9 cellular contexts compared by ENCODE assay signal in genomic region chr14:37594916-37595808, GRCh38. TPM values are rescaled to one million over a fixed set of nuclear protein-coding genes. Genes with fewer than 3 reads are reported as not detected.
DNase-seq lines count a peak whose midpoint lies in the region; ATAC-seq and TF ChIP-seq lines count a peak whose summit lies in the region.
"Had no signal": no experiment of that assay in that cellular context is flagged by ENCODE, and none has a peak within 500 bp of the region (broad histone marks: within the 10 kb centered on the region; RNA-seq: fewer than 3 reads in every experiment).

TSS of gene FOXA1 (minus strand) at chr14:37595249. CDS start at chr14:37594972, 277 bp downstream.
TSS of gene TTC6 (plus strand) at chr14:37595629. CDS start at chr14:37622065, 26,436 bp downstream.

- peak within 1 kb of the TSS; percentile 53 for H3K4me3 ChIP-seq in MG63
- no peak within 1 kb of the TSS for H3K4me3 ChIP-seq in naive thymus-derived CD4-positive, alpha-beta T cell (ENCODE audit: low read length)

- H3K27me3 Mint-ChIP-seq in endothelial cell (ENCODE audit: unreplicated experiment) = peaks cover 48% of the 10 kb centered on the region
- peaks cover 72 to 82% (median 80%) of the 10 kb centered on the region in 5 donors for H3K27me3 Mint-ChIP-seq in naive thymus-derived CD4-positive, alpha-beta T cell

- peaks cover 9% of the 10 kb centered on the region for H3K36me3 Mint-ChIP-seq in endothelial cell (ENCODE audit: low read depth, unreplicated experiment)
- peaks cover 0 to 20% (median 3%) of the 10 kb centered on the region in 5 donors for H3K36me3 Mint-ChIP-seq in naive thymus-derived CD4-positive, alpha-beta T cell

- no peak within 1 kb of the TSS for H3K27ac ChIP-seq in RWPE1
- H3K27ac ChIP-seq in naive thymus-derived CD4-positive, alpha-beta T cell (ENCODE audit: low read depth, low read length) = no peak within 1 kb of the TSS

- ATAC-seq in naive thymus-derived CD4-positive, alpha-beta T cell = peak; percentile 12
- ATAC-seq in HG02642 (IDR thresholded peaks at IDR 0.05; ENCODE audit: poor library complexity, unreplicated experiment) = no peak
- no peak for ATAC-seq in HG03175 (IDR thresholded peaks at IDR 0.05; ENCODE audit: unreplicated experiment)

- H3K4me1 ChIP-seq in naive thymus-derived CD4-positive, alpha-beta T cell (ENCODE audit: control insufficient read depth in 2 of 2, insufficient read depth in 2 of 2, low read length in 2 of 2) = no peaks in the 10 kb centered on the region

- POLR2A ChIA-PET in RWPE1 (lab: Yijun Ruan, JAX; ENCODE audit: low non-redundant PET) = no interaction called here
- POLR2A ChIA-PET in naive thymus-derived CD4-positive, alpha-beta T cell (lab: Charles Lee) = no interaction called here

- no peaks in the 10 kb centered on the region for H3K36me3 ChIP-seq in MG63
- no peaks in the 10 kb centered on the region for H3K36me3 ChIP-seq in naive thymus-derived CD4-positive, alpha-beta T cell (ENCODE audit: control insufficient read depth in 2 of 3, insufficient read depth in 3 of 3, low read length in 3 of 3)

- peak within 1 kb of the TSS; percentile 72 for H3K27ac Mint-ChIP-seq in endothelial cell (ENCODE audit: unreplicated experiment)
- peak within 1 kb of the TSS in 2 of 9 donors; percentile 52 to 72 for H3K27ac Mint-ChIP-seq in naive thymus-derived CD4-positive, alpha-beta T cell

- CTCF ChIA-PET in RWPE1 (lab: Yijun Ruan, JAX) = interaction anchor here (0.6 kb wide), 2 partner anchors 67 to 280 kb away, joined by 3 read pairs; no protein-coding TSS in a partner anchor
- CTCF ChIA-PET in naive thymus-derived CD4-positive, alpha-beta T cell (lab: Charles Lee) = no interaction called here

- no peak for TF ChIP-seq CTCF in RWPE1 (conservative IDR thresholded peaks at IDR 0.05; ENCODE audit: low read depth)
- no peak for TF ChIP-seq CTCF in endothelial cell (IDR thresholded peaks at IDR 0.05; ENCODE audit: unreplicated experiment)

- no peaks in the 10 kb centered on the region for H3K9me3 ChIP-seq in MG63
- no peaks in the 10 kb centered on the region for H3K9me3 ChIP-seq in naive thymus-derived CD4-positive, alpha-beta T cell (ENCODE audit: control insufficient read depth in 2 of 3, low read length in 3 of 3)

- H3K4me1 Mint-ChIP-seq in endothelial cell (ENCODE audit: unreplicated experiment) = peaks cover 25% of the 10 kb centered on the region
- H3K4me1 Mint-ChIP-seq in naive thymus-derived CD4-positive, alpha-beta T cell = peaks cover 7 to 49% (median 27%) of the 10 kb centered on the region in 7 donors

- H3K27me3 ChIP-seq in MG63 = no peaks in the 10 kb centered on the region
- peaks cover 4 to 23% of the 10 kb centered on the region in 2 donors for H3K27me3 ChIP-seq in naive thymus-derived CD4-positive, alpha-beta T cell (ENCODE audit: control insufficient read depth in 2 of 2, insufficient read depth in 2 of 2, low read length in 2 of 2)

- intact Hi-C loops in naive thymus-derived CD4-positive, alpha-beta T cell (cut with micrococcal nuclease) = loop anchor here in 1 of 2 donors (5.0 to 10.0 kb wide), 4 partner anchors 280 to 1073 kb away; partner anchors contain the start of genes NKX2-1, PAX9 and SSTR1

- H3K4me3 Mint-ChIP-seq in endothelial cell (ENCODE audit: unreplicated experiment) = peak within 1 kb of the TSS; percentile 92
- peak within 1 kb of the TSS; percentile 59 to 82 (median 75) for H3K4me3 Mint-ChIP-seq in naive thymus-derived CD4-positive, alpha-beta T cell

- H3K9me3 Mint-ChIP-seq in endothelial cell (ENCODE audit: unreplicated experiment) = no peaks in the 10 kb centered on the region
- peaks cover 0 to 66% (median 16%) of the 10 kb centered on the region in 11 donors for H3K9me3 Mint-ChIP-seq in naive thymus-derived CD4-positive, alpha-beta T cell

- peak; percentile 88 for DNase-seq in DMS79 (lab: John Stamatoyannopoulos, UW)
- DNase-seq in MG63 = peak; percentile 50
- peak; percentile 46 for DNase-seq in RWPE1 (ENCODE audit: low spot score)
- peak; percentile 43 for DNase-seq in endothelial cell (ENCODE audit: low spot score)
- DNase-seq in naive thymus-derived CD4-positive, alpha-beta T cell = no peak
- DNase-seq in globus pallidus (ENCODE audit: low spot score) = no peak

RNA-seq across cellular contexts. Expression of gene FOXA1, which starts in this region (rescaled TPM):
- 0.64 TPM in 1 of 2 replicates, not detected in the other for total RNA-seq in MG63 (2014; rRNA removed; shearing (Covaris generic); ENCODE audit: low replicate concordance)
- 5.2 TPM for total RNA-seq in endothelial cell (ENCODE audit: unreplicated experiment)
- not detected for total RNA-seq in naive thymus-derived CD4-positive, alpha-beta T cell
- polyA plus RNA-seq in naive thymus-derived CD4-positive, alpha-beta T cell = not detected
- total RNA-seq: M059J had no signal

RNA-seq across cellular contexts. Expression of gene TTC6, which starts in this region (rescaled TPM):
- total RNA-seq in MG63 (2014; rRNA removed; shearing (Covaris generic); ENCODE audit: low replicate concordance) = not detected in 2 replicates
- total RNA-seq in endothelial cell (ENCODE audit: unreplicated experiment) = 8.5 TPM
- total RNA-seq in naive thymus-derived CD4-positive, alpha-beta T cell = not detected
- polyA plus RNA-seq in naive thymus-derived CD4-positive, alpha-beta T cell = not detected
- total RNA-seq: M059J had no signal

Comparison
In these comparisons a context has a peak if more than half of its experiments do, and no peak if none do; other contexts are left out.
1. Peak in DNase-seq and H3K4me3 ChIP-seq in MG63; RNA of the genes that start here not detected or under 1 TPM.
2. Peak in ATAC-seq in naive thymus-derived CD4-positive, alpha-beta T cell; RNA of the genes that start here not detected or under 1 TPM.
3. DNase-seq: peak in DMS79 (single experiment), RWPE1 (single experiment) and endothelial cell (single experiment); none in naive thymus-derived CD4-positive, alpha-beta T cell (0 of 9) and globus pallidus (single experiment).